23 cellular contexts compared by ENCODE assay signal in genomic region chr7:47190462-47190861, GRCh38.
DNase-seq lines count a peak whose midpoint lies in the region; ATAC-seq and TF ChIP-seq lines count a peak whose summit lies in the region.
"Had no signal": no experiment of that assay in that cellular context is flagged by ENCODE, and none has a peak within 500 bp of the region (broad histone marks: within the 10 kb centered on the region; RNA-seq: fewer than 3 reads in every experiment).

No MANE protein-coding gene starts in this region.

- H3K79me1 ChIP-seq in mesendoderm (ENCODE audit: low read length), result no peaks in the 10 kb centered on the region

- H3K27me3 ChIP-seq in WERI-Rb-1 (ENCODE audit: insufficient read depth, low read depth, severe bottlenecking) (no peaks in the 10 kb centered on the region), mesendoderm (ENCODE audit: insufficient read depth, low read length, poor library complexity) (no peaks in the 10 kb centered on the region)
- no peaks in the 10 kb centered on the region for H3K27me3 ChIP-seq in CD4-positive, alpha-beta T cell (ENCODE audit: control insufficient read depth, insufficient read depth, low read length)
- H3K27me3 ChIP-seq: adrenal gland, colonic mucosa, gastrocnemius medialis had no signal

- no peaks in the 10 kb centered on the region for H3K9me3 ChIP-seq in WERI-Rb-1 (ENCODE audit: severe bottlenecking)
- no peaks in the 10 kb centered on the region for H3K9me3 ChIP-seq in CD4-positive, alpha-beta T cell (ENCODE audit: control insufficient read depth, low read length)
- H3K9me3 ChIP-seq: adrenal gland, colonic mucosa, gastrocnemius medialis, HAP-1, mucosa of descending colon had no signal

- no peak overlapping the region for H3K18ac ChIP-seq in mesendoderm (ENCODE audit: low read length)

- H3K4ac ChIP-seq in mesendoderm (ENCODE audit: low read depth, low read length), result no peak overlapping the region

- no peak overlapping the region for H2AK5ac ChIP-seq in mesendoderm (ENCODE audit: low read length)

- H3K4me3 Mint-ChIP-seq in CD4-positive, alpha-beta T cell, result no peak overlapping the region
- H3K4me3 Mint-ChIP-seq: activated CD4-positive, alpha-beta T cell treated with anti-CD3 and anti-CD28 coated beads for 36 hours; activated T-cell treated with anti-CD3 and anti-CD28 coated beads, Interleukin-2, amount 50 U/mL, for 4 hours had no signal

- no peak overlapping the region for H3K9ac ChIP-seq in mesendoderm (ENCODE audit: low read length)

- H2BK15ac ChIP-seq in mesendoderm (replicated peaks; ENCODE audit: low read depth), result no peak overlapping the region

- no peak overlapping the region for H3K27ac Mint-ChIP-seq in CD4-positive, alpha-beta T cell
- H3K27ac Mint-ChIP-seq: activated CD4-positive, alpha-beta T cell treated with anti-CD3 and anti-CD28 coated beads for 36 hours had no signal

- H3K36me3 ChIP-seq in WERI-Rb-1, result no peaks in the 10 kb centered on the region
- H3K36me3 ChIP-seq in mesendoderm (ENCODE audit: control insufficient read depth, insufficient read depth, low read length), result no peaks in the 10 kb centered on the region
- H3K36me3 ChIP-seq: adrenal gland, colonic mucosa, gastrocnemius medialis, HAP-1 had no signal

- no peaks in the 10 kb centered on the region for H3K27me3 Mint-ChIP-seq in CD4-positive, alpha-beta T cell
- H3K27me3 Mint-ChIP-seq: activated CD4-positive, alpha-beta T cell treated with anti-CD3 and anti-CD28 coated beads for 36 hours had no signal

- H3K4me1 ChIP-seq in mesendoderm (ENCODE audit: control insufficient read depth, low read depth, low read length), result no peaks in the 10 kb centered on the region
- H3K4me1 ChIP-seq: adrenal gland, HAP-1 had no signal

- peak; percentile 60 for DNase-seq in Ammon's horn (ENCODE audit: low spot score)
- DNase-seq in NCI-H1694 treated with DMSO at 0.1 percent for 48 hours (lab: John Stamatoyannopoulos, UW), result peak; percentile 77
- peak; percentile 71 for DNase-seq in WERI-Rb-1
- peak; percentile 62 for DNase-seq in mesendoderm
- DNase-seq in CD4-positive, alpha-beta T cell, result no peak
- DNase-seq in NCI-H774 (lab: John Stamatoyannopoulos, UW), result no peak
- DNase-seq in A172 (ENCODE audit: low spot score), result no peak
- DNase-seq: activated CD4-positive, alpha-beta T cell treated with anti-CD3 and anti-CD28 coated beads for 36 hours; activated naive CD4-positive, alpha-beta T cell; activated T-cell treated with anti-CD3 and anti-CD28 coated beads, Interleukin-2, amount 50 U/mL, for 4 hours; adrenal gland; colonic mucosa; gastrocnemius medialis; Kasumi-1; mucosa of descending colon; NCI-H1930; stimulated activated CD8-positive, alpha-beta memory T cell treated with anti-CD3 and anti-CD28 coated beads, Interleukin-4, amount 100 ng/mL, for 48 hours; T-helper 2 cell had no signal

- CTCF ChIA-PET in CD4-positive, alpha-beta T cell (lab: Charles Lee), result no interaction called here

- no peak overlapping the region for H3K56ac ChIP-seq in mesendoderm (ENCODE audit: low read length)

- no peaks in the 10 kb centered on the region for H3K4me1 Mint-ChIP-seq in CD4-positive, alpha-beta T cell (ENCODE audit: low read depth)
- H3K4me1 Mint-ChIP-seq: activated CD4-positive, alpha-beta T cell treated with anti-CD3 and anti-CD28 coated beads for 36 hours had no signal

- H3K36me3 Mint-ChIP-seq in CD4-positive, alpha-beta T cell (ENCODE audit: low read depth), result no peaks in the 10 kb centered on the region

- no peak for TF ChIP-seq CTCF in WERI-Rb-1 (IDR thresholded peaks at IDR 0.05; ENCODE audit: low read depth, low read length)
- TF ChIP-seq CTCF in CD4-positive, alpha-beta T cell (IDR thresholded peaks at IDR 0.05), result no peak

- H3K23ac ChIP-seq in mesendoderm (ENCODE audit: low read length), result no peak overlapping the region

- H3K4me3 ChIP-seq in WERI-Rb-1 (ENCODE audit: low read depth, low read length) (no peak overlapping the region), mesendoderm (ENCODE audit: low read length) (no peak overlapping the region)
- H3K4me3 ChIP-seq: adrenal gland, colonic mucosa, gastrocnemius medialis, HAP-1, mucosa of descending colon, SK-N-MC had no signal

- no CpG with 5 or more reads among the region's 4 CpGs for WGBS in mesendoderm (ENCODE audit: extremely low coverage, insufficient coverage, low lambda C conversion rate)

- ATAC-seq in CD4-positive, alpha-beta T cell (ENCODE audit: poor library complexity), result no peak
- ATAC-seq in GM18858 (IDR thresholded peaks at IDR 0.05; ENCODE audit: unreplicated experiment), result no peak
- ATAC-seq: activated CD4-positive, alpha-beta T cell treated with anti-CD3 and anti-CD28 coated beads for 36 hours; activated T-cell treated with anti-CD3 and anti-CD28 coated beads, Interleukin-2, amount 50 U/mL, for 4 hours; gastrocnemius medialis; mucosa of descending colon had no signal

- no peak overlapping the region for H3K4me2 ChIP-seq in mesendoderm (ENCODE audit: low read length)

- H4K5ac ChIP-seq in mesendoderm (ENCODE audit: low read length), result no peak overlapping the region

- H3K27ac ChIP-seq in WERI-Rb-1 (peak overlapping the region; percentile 46), mesendoderm (ENCODE audit: low read depth, low read length) (no peak overlapping the region)
- H3K27ac ChIP-seq in CD4-positive, alpha-beta T cell (ENCODE audit: low read depth, low read length), result no peak overlapping the region
- H3K27ac ChIP-seq: adrenal gland, C4-2B, colonic mucosa, gastrocnemius medialis, HL-60, SK-N-MC had no signal

- no peak overlapping the region for H2BK120ac ChIP-seq in mesendoderm (ENCODE audit: low read depth, low read length)

- intact Hi-C loops in CD4-positive, alpha-beta T cell (cut with DNase I, micrococcal nuclease), result no loop called here

- H4K8ac ChIP-seq in mesendoderm (ENCODE audit: low read depth, low read length), result no peak overlapping the region

- no peak overlapping the region for H2BK5ac ChIP-seq in mesendoderm (ENCODE audit: low read length)

- POLR2A ChIA-PET in CD4-positive, alpha-beta T cell (lab: Charles Lee), result no interaction called here

- no peaks in the 10 kb centered on the region for H3K9me3 Mint-ChIP-seq in CD4-positive, alpha-beta T cell
- H3K9me3 Mint-ChIP-seq: activated T-cell treated with anti-CD3 and anti-CD28 coated beads, Interleukin-2, amount 50 U/mL, for 4 hours had no signal

- H3K79me2 ChIP-seq in mesendoderm (ENCODE audit: control insufficient read depth, insufficient read depth, low read length), result no peaks in the 10 kb centered on the region

Comparison
In these comparisons a context has a peak if more than half of its experiments do, and no peak if none do; other contexts are left out.
1. DNase-seq: peak in Ammon's horn (single experiment), NCI-H1694 treated with DMSO at 0.1 percent for 48 hours (single experiment), WERI-Rb-1 (single experiment) and mesendoderm (single experiment); none in CD4-positive, alpha-beta T cell (0 of 10), NCI-H774 (single experiment) and A172 (single experiment).